Comparison of ENCODE assay signal across 1 cellular context in genomic region chr6:144063744-144064401, GRCh38.
TF ChIP-seq lines count a peak whose summit lies in the region.

No MANE protein-coding gene starts in this region.

TF ChIP-seq in HepG2, 621 proteins besides CTCF, POLR2A, EP300 and RAD21 (continued from another document and continues in another):
- TF ChIP-seq, protein P1, sequence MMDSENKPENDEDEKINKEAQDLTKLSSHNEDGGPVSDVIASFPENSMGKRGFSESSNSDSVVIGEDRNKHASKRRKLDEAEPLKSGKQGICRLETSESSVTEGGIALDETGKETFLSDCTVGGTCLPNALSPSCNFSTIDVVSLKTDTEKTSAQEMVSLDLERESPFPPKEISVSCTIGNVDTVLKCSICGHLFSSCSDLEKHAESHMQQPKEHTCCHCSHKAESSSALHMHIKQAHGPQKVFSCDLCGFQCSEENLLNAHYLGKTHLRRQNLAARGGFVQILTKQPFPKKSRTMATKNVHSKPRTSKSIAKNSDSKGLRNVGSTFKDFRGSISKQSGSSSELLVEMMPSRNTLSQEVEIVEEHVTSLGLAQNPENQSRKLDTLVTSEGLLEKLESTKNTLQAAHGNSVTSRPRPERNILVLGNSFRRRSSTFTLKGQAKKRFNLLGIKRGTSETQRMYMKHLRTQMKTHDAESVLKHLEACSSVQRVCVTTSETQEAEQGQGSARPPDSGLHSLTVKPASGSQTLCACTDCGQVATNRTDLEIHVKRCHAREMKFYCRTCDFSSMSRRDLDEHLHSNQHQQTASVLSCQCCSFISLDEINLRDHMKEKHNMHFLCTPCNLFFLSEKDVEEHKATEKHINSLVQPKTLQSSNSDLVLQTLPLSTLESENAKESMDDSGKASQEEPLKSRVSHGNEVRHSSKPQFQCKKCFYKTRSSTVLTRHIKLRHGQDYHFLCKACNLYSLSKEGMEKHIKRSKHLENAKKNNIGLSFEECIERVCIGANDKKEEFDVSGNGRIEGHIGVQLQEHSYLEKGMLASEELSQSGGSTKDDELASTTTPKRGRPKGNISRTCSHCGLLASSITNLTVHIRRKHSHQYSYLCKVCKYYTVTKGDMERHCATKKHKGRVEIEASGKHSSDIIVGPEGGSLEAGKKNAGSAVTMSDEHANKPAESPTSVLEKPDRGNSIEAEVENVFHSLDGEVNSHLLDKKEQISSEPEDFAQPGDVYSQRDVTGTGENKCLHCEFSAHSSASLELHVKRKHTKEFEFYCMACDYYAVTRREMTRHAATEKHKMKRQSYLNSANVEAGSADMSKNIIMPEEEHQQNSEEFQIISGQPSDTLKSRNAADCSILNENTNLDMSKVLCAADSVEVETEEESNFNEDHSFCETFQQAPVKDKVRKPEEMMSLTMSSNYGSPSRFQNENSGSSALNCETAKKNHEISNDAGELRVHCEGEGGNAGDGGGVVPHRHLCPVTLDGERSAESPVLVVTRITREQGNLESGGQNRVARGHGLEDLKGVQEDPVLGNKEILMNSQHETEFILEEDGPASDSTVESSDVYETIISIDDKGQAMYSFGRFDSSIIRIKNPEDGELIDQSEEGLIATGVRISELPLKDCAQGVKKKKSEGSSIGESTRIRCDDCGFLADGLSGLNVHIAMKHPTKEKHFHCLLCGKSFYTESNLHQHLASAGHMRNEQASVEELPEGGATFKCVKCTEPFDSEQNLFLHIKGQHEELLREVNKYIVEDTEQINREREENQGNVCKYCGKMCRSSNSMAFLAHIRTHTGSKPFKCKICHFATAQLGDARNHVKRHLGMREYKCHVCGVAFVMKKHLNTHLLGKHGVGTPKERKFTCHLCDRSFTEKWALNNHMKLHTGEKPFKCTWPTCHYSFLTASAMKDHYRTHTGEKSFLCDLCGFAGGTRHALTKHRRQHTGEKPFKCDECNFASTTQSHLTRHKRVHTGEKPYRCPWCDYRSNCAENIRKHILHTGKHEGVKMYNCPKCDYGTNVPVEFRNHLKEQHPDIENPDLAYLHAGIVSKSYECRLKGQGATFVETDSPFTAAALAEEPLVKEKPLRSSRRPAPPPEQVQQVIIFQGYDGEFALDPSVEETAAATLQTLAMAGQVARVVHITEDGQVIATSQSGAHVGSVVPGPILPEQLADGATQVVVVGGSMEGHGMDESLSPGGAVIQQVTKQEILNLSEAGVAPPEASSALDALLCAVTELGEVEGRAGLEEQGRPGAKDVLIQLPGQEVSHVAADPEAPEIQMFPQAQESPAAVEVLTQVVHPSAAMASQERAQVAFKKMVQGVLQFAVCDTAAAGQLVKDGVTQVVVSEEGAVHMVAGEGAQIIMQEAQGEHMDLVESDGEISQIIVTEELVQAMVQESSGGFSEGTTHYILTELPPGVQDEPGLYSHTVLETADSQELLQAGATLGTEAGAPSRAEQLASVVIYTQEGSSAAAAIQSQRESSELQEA (CRISPR knock-in tag; IDR thresholded peaks at IDR 0.05; ENCODE audit: not compliant biosample characterization): peak; percentile 52
- TF ChIP-seq MXD3 (CRISPR knock-in tag; IDR thresholded peaks at IDR 0.05) (peak; percentile 59), ZNF816 (CRISPR knock-in tag; IDR thresholded peaks at IDR 0.05; ENCODE audit: borderline replicate concordance) (no peak), KDM1A (CRISPR knock-in tag; IDR thresholded peaks at IDR 0.05) (no peak), ZKSCAN5 (CRISPR knock-in tag; IDR thresholded peaks at IDR 0.05) (no peak), MYPOP (CRISPR knock-in tag; IDR thresholded peaks at IDR 0.05) (peak; percentile 73; the same call in 1 of the 2 replicates), DMAP1 (CRISPR knock-in tag; IDR thresholded peaks at IDR 0.05) (peak; percentile 20; the same call in 1 of the 2 replicates), CHD2 (IDR thresholded peaks at IDR 0.05; ENCODE audit: low read depth, low read length) (no peak), NAIF1 (CRISPR knock-in tag; IDR thresholded peaks at IDR 0.05; ENCODE audit: borderline replicate concordance) (no peak), ZNF878 (CRISPR knock-in tag; IDR thresholded peaks at IDR 0.05) (no peak), ZNF879 (CRISPR knock-in tag; IDR thresholded peaks at IDR 0.05) (no peak), ATF7 (IDR thresholded peaks at IDR 0.05) (no peak), ATF7 (CRISPR knock-in tag; IDR thresholded peaks at IDR 0.05) (0 out of 2 replicates have a peak, but pooled peaks have one; percentile 0), ZNF264 (CRISPR knock-in tag; IDR thresholded peaks at IDR 0.05) (no peak), ZNF574 (CRISPR knock-in tag; IDR thresholded peaks at IDR 0.05) (peak; percentile 53), ZBTB2 (CRISPR knock-in tag; IDR thresholded peaks at IDR 0.05; ENCODE audit: low read depth) (0 out of 2 replicates have a peak, but pooled peaks have one; percentile 5), ZNF580 (CRISPR knock-in tag; IDR thresholded peaks at IDR 0.05; ENCODE audit: borderline replicate concordance, low read depth) (no peak), ZNF773 (CRISPR knock-in tag; IDR thresholded peaks at IDR 0.05; ENCODE audit: borderline replicate concordance) (no peak; the same call in 1 of the 2 replicates), ZNF644 (CRISPR knock-in tag; IDR thresholded peaks at IDR 0.05; ENCODE audit: low read depth) (no peak), ZSCAN31 (CRISPR knock-in tag; IDR thresholded peaks at IDR 0.05; ENCODE audit: low read depth) (peak; percentile 79; the same call in 1 of the 2 replicates), TOE1 (CRISPR knock-in tag; IDR thresholded peaks at IDR 0.05) (peak; percentile 13; the same call in 1 of the 2 replicates), HMG20B (CRISPR knock-in tag; conservative IDR thresholded peaks at IDR 0.05) (peak; percentile 43; the same call in 1 of the 2 replicates), HNRNPLL (IDR thresholded peaks at IDR 0.05; ENCODE audit: low read depth, low read length, poor library complexity, severe bottlenecking) (peak; percentile 86), NFIC (IDR thresholded peaks at IDR 0.05; ENCODE audit: low read length) (no peak), ZSCAN20 (CRISPR knock-in tag; IDR thresholded peaks at IDR 0.05; ENCODE audit: borderline replicate concordance) (peak; percentile 61; the same call in 1 of the 2 replicates), GFI1 (CRISPR knock-in tag; IDR thresholded peaks at IDR 0.05; ENCODE audit: borderline replicate concordance) (no peak), NKX3-1 (CRISPR knock-in tag; IDR thresholded peaks at IDR 0.05) (no peak; the same call in 1 of the 2 replicates), ATF5 (CRISPR knock-in tag; IDR thresholded peaks at IDR 0.05; ENCODE audit: low read depth) (no peak), TEAD3 (CRISPR knock-in tag; optimal IDR thresholded peaks at IDR 0.05; ENCODE audit: borderline replicate concordance) (no peak)
- TF ChIP-seq, protein P2, sequence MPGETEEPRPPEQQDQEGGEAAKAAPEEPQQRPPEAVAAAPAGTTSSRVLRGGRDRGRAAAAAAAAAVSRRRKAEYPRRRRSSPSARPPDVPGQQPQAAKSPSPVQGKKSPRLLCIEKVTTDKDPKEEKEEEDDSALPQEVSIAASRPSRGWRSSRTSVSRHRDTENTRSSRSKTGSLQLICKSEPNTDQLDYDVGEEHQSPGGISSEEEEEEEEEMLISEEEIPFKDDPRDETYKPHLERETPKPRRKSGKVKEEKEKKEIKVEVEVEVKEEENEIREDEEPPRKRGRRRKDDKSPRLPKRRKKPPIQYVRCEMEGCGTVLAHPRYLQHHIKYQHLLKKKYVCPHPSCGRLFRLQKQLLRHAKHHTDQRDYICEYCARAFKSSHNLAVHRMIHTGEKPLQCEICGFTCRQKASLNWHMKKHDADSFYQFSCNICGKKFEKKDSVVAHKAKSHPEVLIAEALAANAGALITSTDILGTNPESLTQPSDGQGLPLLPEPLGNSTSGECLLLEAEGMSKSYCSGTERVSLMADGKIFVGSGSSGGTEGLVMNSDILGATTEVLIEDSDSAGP (CRISPR knock-in tag; IDR thresholded peaks at IDR 0.05; ENCODE audit: borderline replicate concordance): peak; percentile 81; the same call in 1 of the 2 replicates
- TF ChIP-seq, protein P3, sequence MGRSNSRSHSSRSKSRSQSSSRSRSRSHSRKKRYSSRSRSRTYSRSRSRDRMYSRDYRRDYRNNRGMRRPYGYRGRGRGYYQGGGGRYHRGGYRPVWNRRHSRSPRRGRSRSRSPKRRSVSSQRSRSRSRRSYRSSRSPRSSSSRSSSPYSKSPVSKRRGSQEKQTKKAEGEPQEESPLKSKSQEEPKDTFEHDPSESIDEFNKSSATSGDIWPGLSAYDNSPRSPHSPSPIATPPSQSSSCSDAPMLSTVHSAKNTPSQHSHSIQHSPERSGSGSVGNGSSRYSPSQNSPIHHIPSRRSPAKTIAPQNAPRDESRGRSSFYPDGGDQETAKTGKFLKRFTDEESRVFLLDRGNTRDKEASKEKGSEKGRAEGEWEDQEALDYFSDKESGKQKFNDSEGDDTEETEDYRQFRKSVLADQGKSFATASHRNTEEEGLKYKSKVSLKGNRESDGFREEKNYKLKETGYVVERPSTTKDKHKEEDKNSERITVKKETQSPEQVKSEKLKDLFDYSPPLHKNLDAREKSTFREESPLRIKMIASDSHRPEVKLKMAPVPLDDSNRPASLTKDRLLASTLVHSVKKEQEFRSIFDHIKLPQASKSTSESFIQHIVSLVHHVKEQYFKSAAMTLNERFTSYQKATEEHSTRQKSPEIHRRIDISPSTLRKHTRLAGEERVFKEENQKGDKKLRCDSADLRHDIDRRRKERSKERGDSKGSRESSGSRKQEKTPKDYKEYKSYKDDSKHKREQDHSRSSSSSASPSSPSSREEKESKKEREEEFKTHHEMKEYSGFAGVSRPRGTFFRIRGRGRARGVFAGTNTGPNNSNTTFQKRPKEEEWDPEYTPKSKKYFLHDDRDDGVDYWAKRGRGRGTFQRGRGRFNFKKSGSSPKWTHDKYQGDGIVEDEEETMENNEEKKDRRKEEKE (IDR thresholded peaks at IDR 0.05): no peak
- TF ChIP-seq, protein P4, sequence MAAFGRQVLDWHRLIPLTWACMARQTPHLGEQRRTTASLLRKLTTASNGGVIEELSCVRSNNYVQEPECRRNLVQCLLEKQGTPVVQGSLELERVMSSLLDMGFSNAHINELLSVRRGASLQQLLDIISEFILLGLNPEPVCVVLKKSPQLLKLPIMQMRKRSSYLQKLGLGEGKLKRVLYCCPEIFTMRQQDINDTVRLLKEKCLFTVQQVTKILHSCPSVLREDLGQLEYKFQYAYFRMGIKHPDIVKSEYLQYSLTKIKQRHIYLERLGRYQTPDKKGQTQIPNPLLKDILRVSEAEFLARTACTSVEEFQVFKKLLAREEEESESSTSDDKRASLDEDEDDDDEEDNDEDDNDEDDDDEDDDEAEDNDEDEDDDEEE (CRISPR knock-in tag; IDR thresholded peaks at IDR 0.05): peak; percentile 44; the same call in 1 of the 2 replicates
- TF ChIP-seq, protein P5, sequence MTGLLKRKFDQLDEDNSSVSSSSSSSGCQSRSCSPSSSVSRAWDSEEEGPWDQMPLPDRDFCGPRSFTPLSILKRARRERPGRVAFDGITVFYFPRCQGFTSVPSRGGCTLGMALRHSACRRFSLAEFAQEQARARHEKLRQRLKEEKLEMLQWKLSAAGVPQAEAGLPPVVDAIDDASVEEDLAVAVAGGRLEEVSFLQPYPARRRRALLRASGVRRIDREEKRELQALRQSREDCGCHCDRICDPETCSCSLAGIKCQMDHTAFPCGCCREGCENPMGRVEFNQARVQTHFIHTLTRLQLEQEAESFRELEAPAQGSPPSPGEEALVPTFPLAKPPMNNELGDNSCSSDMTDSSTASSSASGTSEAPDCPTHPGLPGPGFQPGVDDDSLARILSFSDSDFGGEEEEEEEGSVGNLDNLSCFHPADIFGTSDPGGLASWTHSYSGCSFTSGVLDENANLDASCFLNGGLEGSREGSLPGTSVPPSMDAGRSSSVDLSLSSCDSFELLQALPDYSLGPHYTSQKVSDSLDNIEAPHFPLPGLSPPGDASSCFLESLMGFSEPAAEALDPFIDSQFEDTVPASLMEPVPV (CRISPR knock-in tag; IDR thresholded peaks at IDR 0.05): peak; percentile 51; the same call in 1 of the 2 replicates
